In genomic region chr1:56411021-56411420, GRCh38 we compare ENCODE assay signal across 16 cellular contexts.
DNase-seq lines count a peak whose midpoint lies in the region; ATAC-seq, FAIRE-seq and TF ChIP-seq lines count a peak whose summit lies in the region.
"Had no signal": no experiment of that assay in that cellular context is flagged by ENCODE, and none has a peak within 500 bp of the region (broad histone marks: within the 10 kb centered on the region; RNA-seq: fewer than 3 reads in every experiment).

No MANE protein-coding gene starts in this region.

- no peak for TF ChIP-seq CTCF in H1 (IDR thresholded peaks at IDR 0.05; ENCODE audit: control extremely low read depth in 1 of 3, insufficient read depth in 1 of 3, low read depth in 1 of 3, low read length in 3 of 3)
- TF ChIP-seq CTCF in neural progenitor cell (IDR thresholded peaks at IDR 0.05) = no peak
- no peak for TF ChIP-seq CTCF in thoracic aorta (IDR thresholded peaks at IDR 0.05)

- no peak overlapping the region for H4K91ac ChIP-seq in H1 (replicated peaks; ENCODE audit: insufficient read length, low read length)

- H3F3A ChIP-seq in neural progenitor cell (ENCODE audit: low read depth) = peaks cover 6% of the 10 kb centered on the region

- no peak overlapping the region for H3K4me3 ChIP-seq in H1 (ENCODE audit: extremely low read depth in 1 of 4, insufficient read depth in 2 of 4, low read depth in 3 of 4, low read length in 4 of 4)
- H3K4me3 ChIP-seq in neural progenitor cell = no peak overlapping the region
- no peak overlapping the region for H3K4me3 ChIP-seq in thoracic aorta

- ATAC-seq in left colon (peak; percentile 64), thoracic aorta (ENCODE audit: insufficient number of reproducible peaks, low FRiP score, low read depth) (no peak), GM21528 (IDR thresholded peaks at IDR 0.05; ENCODE audit: low FRiP score, unreplicated experiment) (no peak)
- ATAC-seq: CD8-positive, alpha-beta T cell had no signal

- TF ChIP-seq POLR2A in H1 (IDR thresholded peaks at IDR 0.05; ENCODE audit: control extremely low read depth in 1 of 2, low read depth in 2 of 2, low read length in 2 of 2) = no peak

- H3K4me2 ChIP-seq in H1 (ENCODE audit: insufficient read depth in 1 of 2, low read depth in 2 of 2, low read length in 2 of 2) (no peak overlapping the region), neural progenitor cell (no peak overlapping the region)

- no peak overlapping the region for H2AK5ac ChIP-seq in H1 (ENCODE audit: low read depth, low read length)

- H3K27me3 ChIP-seq in H1 (replicated peaks in 1 of 4; ENCODE audit: control insufficient read depth in 3 of 4, extremely low read depth in 1 of 4, insufficient read depth in 3 of 4, low read length in 3 of 4) (no peaks in the 10 kb centered on the region), neural progenitor cell (no peaks in the 10 kb centered on the region), thoracic aorta (replicated peaks; ENCODE audit: insufficient read depth) (no peaks in the 10 kb centered on the region)

- H2BK5ac ChIP-seq in H1 (ENCODE audit: low read depth, low read length) = no peak overlapping the region

- H3K79me2 ChIP-seq in H1 (ENCODE audit: control insufficient read depth in 1 of 2, insufficient read depth in 2 of 2, low read length in 2 of 2) (no peaks in the 10 kb centered on the region), neural progenitor cell (ENCODE audit: low read depth) (no peaks in the 10 kb centered on the region)

- H3K27ac Mint-ChIP-seq in neural progenitor cell = peak overlapping the region; percentile 44
- H3K27ac Mint-ChIP-seq: CD8-positive, alpha-beta T cell had no signal

- H3K27ac ChIP-seq in H1 (ENCODE audit: low read depth, low read length) (no peak overlapping the region), neural progenitor cell (no peak overlapping the region), thoracic aorta (peak overlapping the region; percentile 53 to 63)

- no peaks in the 10 kb centered on the region for H3K27me3 Mint-ChIP-seq in neural progenitor cell (ENCODE audit: insufficient read depth, low read depth)

- no peaks in the 10 kb centered on the region; the same call in 1 of the 2 replicates for H3K23me2 ChIP-seq in H1 (ENCODE audit: low read depth, low read length)

- no peaks in the 10 kb centered on the region for H4K20me1 ChIP-seq in H1 (replicated peaks in 1 of 2; ENCODE audit: control insufficient read depth in 1 of 2, insufficient read depth in 2 of 2, low read length in 2 of 2)
- H4K20me1 ChIP-seq in neural progenitor cell (ENCODE audit: low read depth) = no peaks in the 10 kb centered on the region

- 0 out of 2 replicates have a peak overlapping the region, but pooled peaks have one; percentile 42 for H2BK12ac ChIP-seq in H1 (ENCODE audit: low read depth, low read length)

- peak overlapping the region; percentile 15; the same call in 1 of the 2 replicates for H2BK20ac ChIP-seq in H1 (ENCODE audit: low read length)

- H3K36me3 Mint-ChIP-seq in neural progenitor cell = no peaks in the 10 kb centered on the region
- H3K36me3 Mint-ChIP-seq: CD8-positive, alpha-beta T cell had no signal

- H2BK15ac ChIP-seq in H1 (ENCODE audit: low read length) = no peak overlapping the region

- WGBS in H1 (ENCODE audit: extremely low coverage in 1 of 2, insufficient coverage in 1 of 2, insufficient read length in 1 of 2, insufficient replicate concordance in 2 of 2, low coverage in 1 of 2, low lambda C conversion rate in 2 of 2, missing lambda C conversion rate in 1 of 2), 2 experiments = 89% methylated on average over 2 of the region's 2 CpGs; no CpG with 5 or more reads in 1 of the 2 experiments

- H2AFZ ChIP-seq in H1 (ENCODE audit: low read length) (no peak overlapping the region), neural progenitor cell (replicated peaks) (no peak overlapping the region)

- H3K4me1 Mint-ChIP-seq in neural progenitor cell = peaks cover 37% of the 10 kb centered on the region

- no peak for TF ChIP-seq EP300 in H1 (IDR thresholded peaks at IDR 0.05; ENCODE audit: borderline replicate concordance in 1 of 2, low read depth in 2 of 2, low read length in 2 of 2)

- TF ChIP-seq RAD21 in H1 (IDR thresholded peaks at IDR 0.05 in 1 of 2, conservative IDR thresholded peaks at IDR 0.05 in 1 of 2; ENCODE audit: low read depth in 2 of 2, low read length in 2 of 2) = no peak

- H3K79me1 ChIP-seq in H1 (ENCODE audit: low read depth, low read length) = no peaks in the 10 kb centered on the region

- POLR2A ChIA-PET in H1 (lab: Charles Lee; ENCODE audit: partially characterized antibody) = no interaction called here

- no peak overlapping the region for H3K23ac ChIP-seq in H1 (ENCODE audit: insufficient read length)

- CTCF ChIA-PET in H1 (lab: Charles Lee; ENCODE audit: partially characterized antibody) = interaction anchor here (0.5 to 4.4 kb wide), 14 partner anchors 8 to 407 kb away, joined by 3 to 40 read pairs (median 4); no protein-coding TSS in a partner anchor

- intact Hi-C loops in left colon (cut with DNase I, micrococcal nuclease) = loop anchor here in 1 of 2 donors (10.0 kb wide), 1 partner anchor 144 kb away; no protein-coding TSS in a partner anchor

- H3K9me3 Mint-ChIP-seq in neural progenitor cell = peaks cover 2% of the 10 kb centered on the region
- H3K9me3 Mint-ChIP-seq: CD8-positive, alpha-beta T cell had no signal

- H3K4me1 ChIP-seq in H1 (replicated peaks in 1 of 4; ENCODE audit: control insufficient read depth in 3 of 4, insufficient read depth in 4 of 4, low read length in 3 of 4) = peaks cover 0 to 3% (median 0%) of the 10 kb centered on the region in 4 experiments; a peak in 1 of 7 replicates
- peaks cover 28% of the 10 kb centered on the region for H3K4me1 ChIP-seq in neural progenitor cell
- H3K4me1 ChIP-seq in thoracic aorta (ENCODE audit: control insufficient read depth in 1 of 2, low read depth in 2 of 2) = peaks cover 4 to 18% of the 10 kb centered on the region in 2 donors

- no peak overlapping the region for H3K18ac ChIP-seq in H1 (ENCODE audit: extremely low read depth, low read length)

- H2BK120ac ChIP-seq in H1 (replicated peaks; ENCODE audit: low read depth, low read length) = no peak overlapping the region

- H3K14ac ChIP-seq in H1 (ENCODE audit: insufficient read length) = no peak overlapping the region

- DNase-seq in H1 (ENCODE audit: low read depth in 1 of 2, low spot score in 2 of 2) (no peak), left colon (no peak), neural progenitor cell (ENCODE audit: low spot score) (no peak), thoracic aorta (ENCODE audit: low spot score) (no peak), HuH-7 (ENCODE audit: low spot score) (no peak), NCI-H446 (lab: John Stamatoyannopoulos, UW) (no peak)
- DNase-seq: CD8-positive, alpha-beta T cell; DND-41; GDM1; KG1; NCI-H2029; NCI-H510A treated with DMSO at 0.1 percent for 48 hours; SIG-M5 had no signal

- no peaks in the 10 kb centered on the region for H3K36me3 ChIP-seq in H1 (ENCODE audit: control insufficient read depth in 2 of 4, insufficient read depth in 4 of 4, low read length in 3 of 4)
- H3K36me3 ChIP-seq in neural progenitor cell = no peaks in the 10 kb centered on the region
- no peaks in the 10 kb centered on the region for H3K36me3 ChIP-seq in thoracic aorta

- H3K4me3 Mint-ChIP-seq in neural progenitor cell = no peak overlapping the region
- H3K4me3 Mint-ChIP-seq: CD8-positive, alpha-beta T cell had no signal

- H3K9ac ChIP-seq in H1 (replicated peaks in 1 of 4; ENCODE audit: extremely low read depth in 1 of 4, low read depth in 3 of 4, low read length in 3 of 4) (no peak overlapping the region), neural progenitor cell (no peak overlapping the region)

- H3K9me3 ChIP-seq in H1 (ENCODE audit: insufficient read depth in 2 of 2, low read depth in 1 of 2, low read length in 1 of 2) (peaks cover 0 to 6% of the 10 kb centered on the region in 2 experiments; a peak in 1 of 4 replicates), neural progenitor cell (ENCODE audit: low read depth) (no peaks in the 10 kb centered on the region), thoracic aorta (no peaks in the 10 kb centered on the region)

- H3K56ac ChIP-seq in H1 (replicated peaks; ENCODE audit: insufficient read length, low read depth, low read length) = no peak overlapping the region

- no peak overlapping the region for H4K5ac ChIP-seq in H1 (ENCODE audit: insufficient read length, low read depth, low read length)

- no peak overlapping the region for H3K4ac ChIP-seq in H1 (replicated peaks; ENCODE audit: insufficient read length, low read depth, low read length)

- H4K8ac ChIP-seq in H1 (ENCODE audit: extremely low read depth, insufficient read depth, low read length) = no peak overlapping the region

- FAIRE-seq in H1 (lab: Jason Lieb, UNC) = no peak
- FAIRE-seq: GM19239, RCC 7860 had no signal

TF ChIP-seq in H1, 55 proteins besides CTCF, POLR2A, EP300 and RAD21:
- no peak for TF ChIP-seq JUND (IDR thresholded peaks at IDR 0.05; ENCODE audit: low read length)
TF ChIP-seq in H1: peak in this region for 0.

Comparison
In these comparisons a context has a peak if more than half of its experiments do, and no peak if none do; other contexts are left out.
1. H3K27ac ChIP-seq: peak in thoracic aorta (2 of 2); none in H1 (single experiment) and neural progenitor cell (single experiment).